18 cellular contexts compared by ENCODE assay signal in the genomic region with DNA sequence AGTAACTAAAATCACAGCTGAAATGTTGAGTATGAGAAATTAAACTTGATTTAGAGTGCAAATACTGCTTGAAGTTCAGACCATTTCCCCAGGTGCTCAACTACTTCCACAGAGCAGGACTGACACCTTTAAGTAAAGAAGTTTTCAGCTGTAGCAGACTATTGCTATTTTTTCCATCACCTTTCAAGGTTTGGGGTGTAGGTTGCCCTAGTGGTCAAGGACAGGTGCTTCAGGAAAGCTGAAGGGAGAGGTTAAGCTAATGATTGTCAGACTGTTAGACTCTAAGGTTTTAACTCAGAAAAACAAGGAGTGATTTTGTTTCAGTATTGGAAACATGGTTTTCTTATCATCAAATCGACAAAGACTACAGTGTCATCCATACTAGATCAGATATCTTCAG.
DNase-seq lines count a peak whose midpoint lies in the region; ATAC-seq, FAIRE-seq and TF ChIP-seq lines count a peak whose summit lies in the region.
"Had no signal": no experiment of that assay in that cellular context is flagged by ENCODE, and none has a peak within 500 bp of the region (broad histone marks: within the 10 kb centered on the region; RNA-seq: fewer than 3 reads in every experiment).

No MANE protein-coding gene starts in this region.

- POLR2A ChIA-PET in MCF 10A (lab: Yijun Ruan, JAX), result interaction anchor here (1.0 to 1.2 kb wide), 2 partner anchors 37 to 217 kb away, joined by 3 to 4 read pairs; no protein-coding TSS in a partner anchor

- no peaks in the 10 kb centered on the region for H3K79me1 ChIP-seq in trophoblast cell (ENCODE audit: low read length)

- H2BK120ac ChIP-seq in trophoblast cell (ENCODE audit: insufficient read depth, low read length, poor library complexity), result no peak overlapping the region

- no peak overlapping the region for H3K18ac ChIP-seq in trophoblast cell (ENCODE audit: low read length)

- dilution Hi-C loops in mammary epithelial cell (cut with HindIII; ENCODE audit: low sequenced_read_pairs), result no loop called here

- H3K23ac ChIP-seq in trophoblast cell (ENCODE audit: low read length), result no peak overlapping the region

- CTCF ChIA-PET in mammary epithelial cell (lab: Charles Lee; ENCODE audit: low non-redundant PET) (no interaction called here), MCF 10A (lab: Yijun Ruan, JAX) (interaction anchor here (0.6 to 3.0 kb wide), 4 partner anchors 102 to 302 kb away, joined by 3 to 15 read pairs (median 4); no protein-coding TSS in a partner anchor)

- no peaks in the 10 kb centered on the region for H3K36me3 ChIP-seq in mammary epithelial cell (ENCODE audit: insufficient read depth, low read length)
- H3K36me3 ChIP-seq in bronchial epithelial cell (ENCODE audit: control insufficient read depth, insufficient read depth, low read length), result no peaks in the 10 kb centered on the region
- H3K36me3 ChIP-seq in upper lobe of right lung, result no peaks in the 10 kb centered on the region
- H3K36me3 ChIP-seq in trophoblast cell (ENCODE audit: control insufficient read depth in 1 of 2, insufficient read depth in 2 of 2, low read length in 2 of 2), result no peaks in the 10 kb centered on the region

- H3K4me3 ChIP-seq in mammary epithelial cell (replicated peaks in 1 of 3; ENCODE audit: insufficient read depth in 1 of 3, low read depth in 2 of 3, low read length in 3 of 3), result no peak overlapping the region
- H3K4me3 ChIP-seq in bronchial epithelial cell (ENCODE audit: low read depth, low read length), result no peak overlapping the region
- no peak overlapping the region for H3K4me3 ChIP-seq in upper lobe of right lung
- no peak overlapping the region for H3K4me3 ChIP-seq in trophoblast cell (ENCODE audit: low read depth, low read length)

- H3K4me3 Mint-ChIP-seq in MCF 10A (ENCODE audit: unreplicated experiment), result no peak overlapping the region
- H3K4me3 Mint-ChIP-seq: activated CD8-positive, alpha-beta T cell treated with anti-CD3 and anti-CD28 coated beads, Interleukin-2, amount 10 ng/mL, durations not matched to agents 7 days and 5 days had no signal

- no peak for DNase-seq in mammary epithelial cell
- DNase-seq in MCF 10A (ENCODE audit: unreplicated experiment), result no peak
- no peak for DNase-seq in bronchial epithelial cell (ENCODE audit: low read depth)
- no peak for DNase-seq in upper lobe of right lung
- DNase-seq in trophoblast cell, result no peak
- no peak for DNase-seq in NCI-H446 (lab: John Stamatoyannopoulos, UW)
- no peak for DNase-seq in HK-2 (ENCODE audit: unreplicated experiment)
- DNase-seq: activated CD8-positive, alpha-beta T cell treated with anti-CD3 and anti-CD28 coated beads, Interleukin-2, amount 10 ng/mL, durations not matched to agents 7 days and 5 days; activated gamma-delta T cell; central memory CD4-positive, alpha-beta T cell; NCI-H1092 treated with DMSO at 0.1 percent for 48 hours; NCI-H524; Right ventricle myocardium superior; stimulated activated CD4-positive, alpha-beta T cell treated with anti-CD3 and anti-CD28 coated beads, Interleukin-15, amount 100 ng/mL, for 24 hours; T1000 had no signal

- H3K27me3 Mint-ChIP-seq in MCF 10A (ENCODE audit: insufficient read depth, unreplicated experiment), result no peaks in the 10 kb centered on the region

- intact Hi-C loops in mammary epithelial cell (cut with micrococcal nuclease) (no loop called here), MCF 10A (cut with micrococcal nuclease) (no loop called here), upper lobe of right lung (cut with DNase I) (no loop called here)

- H4K12ac ChIP-seq in trophoblast cell (ENCODE audit: low read depth, low read length), result no peak overlapping the region

- no peak overlapping the region for H4K8ac ChIP-seq in trophoblast cell (ENCODE audit: low read depth, low read length)

- H3K79me2 ChIP-seq in mammary epithelial cell (ENCODE audit: insufficient read depth, low read length), result no peaks in the 10 kb centered on the region
- no peaks in the 10 kb centered on the region for H3K79me2 ChIP-seq in trophoblast cell (ENCODE audit: control insufficient read depth, insufficient read depth, low read length, poor library complexity)

- ATAC-seq in HG02763 (IDR thresholded peaks at IDR 0.05; ENCODE audit: unreplicated experiment) (peak; percentile 48), upper lobe of right lung (peak; percentile 35)
- ATAC-seq: activated CD8-positive, alpha-beta T cell treated with anti-CD3 and anti-CD28 coated beads, Interleukin-2, amount 10 ng/mL, durations not matched to agents 7 days and 5 days had no signal

- WGBS in mammary epithelial cell (ENCODE audit: low coverage, missing lambda C conversion rate), result 85% methylated on average over 1 of the region's 1 CpG
- WGBS in trophoblast cell (ENCODE audit: extremely low coverage, insufficient coverage, insufficient read length), result no CpG with 5 or more reads among the region's 1 CpG

- H3K9ac ChIP-seq in mammary epithelial cell (ENCODE audit: insufficient read depth, low read length) (no peak overlapping the region), trophoblast cell (ENCODE audit: low read length) (no peak overlapping the region)

- H2BK5ac ChIP-seq in trophoblast cell (ENCODE audit: low read depth, low read length, poor library complexity), result no peak overlapping the region

- no peak overlapping the region for H3K4me2 ChIP-seq in mammary epithelial cell (ENCODE audit: insufficient read depth, low read depth, low read length)
- no peak overlapping the region for H3K4me2 ChIP-seq in trophoblast cell (ENCODE audit: low read length)

- H3K27ac ChIP-seq in mammary epithelial cell (ENCODE audit: insufficient read depth, low read depth, low read length), result no peak overlapping the region
- no peak overlapping the region for H3K27ac ChIP-seq in upper lobe of right lung
- no peak overlapping the region for H3K27ac ChIP-seq in trophoblast cell (ENCODE audit: low read depth, low read length)
- H3K27ac ChIP-seq: epithelial cell of prostate had no signal

- H3K9me3 ChIP-seq in mammary epithelial cell (replicated peaks; ENCODE audit: insufficient read depth, low read length), result no peaks in the 10 kb centered on the region
- no peaks in the 10 kb centered on the region for H3K9me3 ChIP-seq in upper lobe of right lung
- H3K9me3 ChIP-seq in trophoblast cell (ENCODE audit: insufficient read depth, low read depth, low read length), result no peaks in the 10 kb centered on the region

- H4K91ac ChIP-seq in trophoblast cell (ENCODE audit: low read depth, low read length), result no peak overlapping the region

- no peak overlapping the region for H3K4ac ChIP-seq in trophoblast cell (ENCODE audit: low read depth, low read length)

- no peaks in the 10 kb centered on the region for H3K9me3 Mint-ChIP-seq in MCF 10A (ENCODE audit: unreplicated experiment)

- H3K4me1 ChIP-seq in mammary epithelial cell (ENCODE audit: insufficient read depth, low read length) (no peaks in the 10 kb centered on the region), upper lobe of right lung (no peaks in the 10 kb centered on the region), trophoblast cell (ENCODE audit: control insufficient read depth in 1 of 2, insufficient read depth in 2 of 2, low read length in 2 of 2) (no peaks in the 10 kb centered on the region)

- in situ Hi-C loops in mammary epithelial cell (cut with MboI; ENCODE audit: low sequenced_read_pairs in 2 of 2), result no loop called here

- no peak overlapping the region for H2BK12ac ChIP-seq in trophoblast cell (ENCODE audit: low read length)

- no peak overlapping the region for H2AFZ ChIP-seq in mammary epithelial cell (ENCODE audit: low read depth, low read length)
- H2AFZ ChIP-seq in trophoblast cell (ENCODE audit: insufficient read depth, low read length, poor library complexity), result no peak overlapping the region

- H3K14ac ChIP-seq in trophoblast cell (ENCODE audit: low read length), result no peak overlapping the region

- no peak overlapping the region for H2AK5ac ChIP-seq in trophoblast cell (ENCODE audit: low read length)

- H4K20me1 ChIP-seq in mammary epithelial cell (ENCODE audit: insufficient read depth, low read length), result no peaks in the 10 kb centered on the region

- no peak overlapping the region for H3K27ac Mint-ChIP-seq in MCF 10A (ENCODE audit: low read depth, unreplicated experiment)
- H3K27ac Mint-ChIP-seq: activated CD8-positive, alpha-beta T cell treated with anti-CD3 and anti-CD28 coated beads, Interleukin-2, amount 10 ng/mL, durations not matched to agents 7 days and 5 days had no signal

- H3K4me1 Mint-ChIP-seq in MCF 10A (ENCODE audit: insufficient read depth, unreplicated experiment), result no peaks in the 10 kb centered on the region

- no peak for FAIRE-seq in bronchial epithelial cell (lab: Jason Lieb, UNC)
- FAIRE-seq: HTR-8/SVneo had no signal

- peak; percentile 19 to 25 for TF ChIP-seq CTCF in mammary epithelial cell (conservative IDR thresholded peaks at IDR 0.05 in 1 of 2, IDR thresholded peaks at IDR 0.05 in 1 of 2; ENCODE audit: extremely low read depth in 1 of 2, insufficient read depth in 1 of 2, low read depth in 1 of 2, low read length in 2 of 2)
- TF ChIP-seq CTCF in MCF 10A (IDR thresholded peaks at IDR 0.05; ENCODE audit: unreplicated experiment), result no peak
- TF ChIP-seq CTCF in bronchial epithelial cell (IDR thresholded peaks at IDR 0.05; ENCODE audit: insufficient read depth, low read length, severe bottlenecking), result peak; percentile 1
- no peak for TF ChIP-seq CTCF in upper lobe of right lung (IDR thresholded peaks at IDR 0.05)

- H3K27me3 ChIP-seq in mammary epithelial cell (ENCODE audit: insufficient read depth, low read length), result no peaks in the 10 kb centered on the region
- H3K27me3 ChIP-seq in bronchial epithelial cell (ENCODE audit: control insufficient read depth, insufficient read depth, low read length), result no peaks in the 10 kb centered on the region
- H3K27me3 ChIP-seq in upper lobe of right lung, result no peaks in the 10 kb centered on the region
- H3K27me3 ChIP-seq in trophoblast cell (ENCODE audit: insufficient read depth, low read length), result no peaks in the 10 kb centered on the region

- BruUV-seq in mammary epithelial cell (replicated peaks; lab: Mats Ljungman, UMichigan), result no TSS peak
- BruUV-seq in MCF 10A (replicated peaks; lab: Mats Ljungman, UMichigan), result no TSS peak

- no peaks in the 10 kb centered on the region for H3K36me3 Mint-ChIP-seq in MCF 10A (ENCODE audit: insufficient read depth, unreplicated experiment)

Comparison
In these comparisons a context has a peak if more than half of its experiments do, and no peak if none do; other contexts are left out.
1. CTCF ChIP-seq: peak in mammary epithelial cell (2 of 2) and bronchial epithelial cell (single experiment); none in MCF 10A (single experiment) and upper lobe of right lung (single experiment).